Comparison of ENCODE assay signal across 1 cellular context in genomic region chr18:8814206-8814605, GRCh38.
TF ChIP-seq lines count a peak whose summit lies in the region.

No MANE protein-coding gene starts in this region.

TF ChIP-seq in WTC11, 78 proteins besides CTCF, POLR2A, EP300 and RAD21 (continued from another document):
- TF ChIP-seq, protein P1, sequence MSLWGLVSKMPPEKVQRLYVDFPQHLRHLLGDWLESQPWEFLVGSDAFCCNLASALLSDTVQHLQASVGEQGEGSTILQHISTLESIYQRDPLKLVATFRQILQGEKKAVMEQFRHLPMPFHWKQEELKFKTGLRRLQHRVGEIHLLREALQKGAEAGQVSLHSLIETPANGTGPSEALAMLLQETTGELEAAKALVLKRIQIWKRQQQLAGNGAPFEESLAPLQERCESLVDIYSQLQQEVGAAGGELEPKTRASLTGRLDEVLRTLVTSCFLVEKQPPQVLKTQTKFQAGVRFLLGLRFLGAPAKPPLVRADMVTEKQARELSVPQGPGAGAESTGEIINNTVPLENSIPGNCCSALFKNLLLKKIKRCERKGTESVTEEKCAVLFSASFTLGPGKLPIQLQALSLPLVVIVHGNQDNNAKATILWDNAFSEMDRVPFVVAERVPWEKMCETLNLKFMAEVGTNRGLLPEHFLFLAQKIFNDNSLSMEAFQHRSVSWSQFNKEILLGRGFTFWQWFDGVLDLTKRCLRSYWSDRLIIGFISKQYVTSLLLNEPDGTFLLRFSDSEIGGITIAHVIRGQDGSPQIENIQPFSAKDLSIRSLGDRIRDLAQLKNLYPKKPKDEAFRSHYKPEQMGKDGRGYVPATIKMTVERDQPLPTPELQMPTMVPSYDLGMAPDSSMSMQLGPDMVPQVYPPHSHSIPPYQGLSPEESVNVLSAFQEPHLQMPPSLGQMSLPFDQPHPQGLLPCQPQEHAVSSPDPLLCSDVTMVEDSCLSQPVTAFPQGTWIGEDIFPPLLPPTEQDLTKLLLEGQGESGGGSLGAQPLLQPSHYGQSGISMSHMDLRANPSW (CRISPR knock-in tag; conservative IDR thresholded peaks at IDR 0.05; ENCODE audit: low read depth) = no peak
- TF ChIP-seq, protein P2, sequence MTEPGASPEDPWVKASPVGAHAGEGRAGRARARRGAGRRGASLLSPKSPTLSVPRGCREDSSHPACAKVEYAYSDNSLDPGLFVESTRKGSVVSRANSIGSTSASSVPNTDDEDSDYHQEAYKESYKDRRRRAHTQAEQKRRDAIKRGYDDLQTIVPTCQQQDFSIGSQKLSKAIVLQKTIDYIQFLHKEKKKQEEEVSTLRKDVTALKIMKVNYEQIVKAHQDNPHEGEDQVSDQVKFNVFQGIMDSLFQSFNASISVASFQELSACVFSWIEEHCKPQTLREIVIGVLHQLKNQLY (CRISPR knock-in tag; IDR thresholded peaks at IDR 0.05) = no peak
- TF ChIP-seq OVOL2 (CRISPR knock-in tag; IDR thresholded peaks at IDR 0.05; ENCODE audit: borderline replicate concordance) (no peak), ATF1 (CRISPR knock-in tag; IDR thresholded peaks at IDR 0.05) (no peak), ZNF423 (CRISPR knock-in tag; IDR thresholded peaks at IDR 0.05) (no peak), ELF4 (CRISPR knock-in tag; IDR thresholded peaks at IDR 0.05; ENCODE audit: low read depth) (no peak)
TF ChIP-seq in WTC11: peak in this region for 0.
